In the genomic region with DNA sequence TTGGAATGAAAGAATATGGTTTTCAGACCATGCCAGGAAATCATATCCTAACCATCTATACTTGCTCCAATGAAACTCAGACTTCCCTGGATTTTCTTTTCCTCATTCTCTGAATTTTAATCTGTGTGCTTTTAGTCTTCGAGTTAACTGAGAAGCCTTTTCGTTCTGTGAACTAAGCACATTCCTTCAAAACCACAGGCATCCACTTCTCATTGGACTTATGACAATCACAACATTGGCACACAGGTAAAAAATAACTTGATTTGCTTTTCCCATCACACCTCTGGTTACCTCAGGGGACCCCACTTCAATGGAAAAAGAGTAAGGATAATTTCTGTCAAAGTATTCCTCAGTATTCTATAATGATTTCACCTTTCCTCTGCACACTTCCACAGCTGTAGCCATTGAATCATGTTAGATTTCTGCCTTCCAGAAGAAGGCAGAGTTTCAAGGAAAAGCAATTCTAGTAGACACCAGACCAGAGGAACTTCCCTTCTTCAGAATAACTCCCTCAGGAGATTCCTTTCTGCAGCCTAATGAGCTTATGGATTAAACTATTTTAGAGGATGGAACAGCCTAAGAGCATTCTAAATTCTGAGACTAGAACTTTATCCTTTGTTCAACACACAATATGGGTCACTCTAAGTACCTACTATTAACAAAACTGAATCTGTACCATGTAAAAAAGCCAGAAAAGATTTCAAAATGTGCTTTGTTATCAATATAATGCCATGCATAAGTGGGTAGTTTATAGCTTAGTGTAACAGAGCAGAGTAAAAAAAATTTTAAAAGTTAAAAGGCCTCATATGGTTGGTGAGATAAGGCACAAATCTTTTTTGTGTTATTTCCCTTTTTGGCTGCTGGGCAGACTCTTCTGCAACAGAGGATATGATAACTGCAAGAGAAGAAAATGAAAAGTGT, we compare ENCODE assay signal across 13 cellular contexts. TPM values are rescaled to one million over a fixed set of nuclear protein-coding genes. Genes with fewer than 3 reads are reported as not detected.
A peak's percentile ranks its signal among the peaks of the same experiment; 100 is the strongest.
DNase-seq lines count a peak whose midpoint lies in the region; TF ChIP-seq lines count a peak whose summit lies in the region.
"Had no signal": no experiment of that assay in that cellular context is flagged by ENCODE, and none has a peak within 500 bp of the region (broad histone marks: within the 10 kb centered on the region; RNA-seq: fewer than 3 reads in every experiment).

No MANE protein-coding gene starts in this region.

- no peak overlapping the region for H3K4me3 Mint-ChIP-seq in nephron
- H3K4me3 Mint-ChIP-seq: CD4-positive, CD25-positive, alpha-beta regulatory T cell had no signal

- no peak for TF ChIP-seq EP300 in sigmoid colon (IDR thresholded peaks at IDR 0.05)

- no peaks in the 10 kb centered on the region for H3K9me3 Mint-ChIP-seq in nephron
- H3K9me3 Mint-ChIP-seq: CD4-positive, CD25-positive, alpha-beta regulatory T cell had no signal

- peak; percentile 5 for DNase-seq in DMS79 (lab: John Stamatoyannopoulos, UW)
- peak; percentile 79 for DNase-seq in OCI-M1 (lab: John Stamatoyannopoulos, UW)
- peak; percentile 54 to 66 for DNase-seq in cardiac fibroblast (ENCODE audit: low read depth in 2 of 2)
- no peak for DNase-seq in Peyer's patch
- DNase-seq in SHP77 (lab: John Stamatoyannopoulos, UW): no peak
- DNase-seq in sigmoid colon: no peak
- DNase-seq in NAMALWA (ENCODE audit: low spot score): no peak
- DNase-seq: CD4-positive, CD25-positive, alpha-beta regulatory T cell; cerebellar nuclear complex; NCI-H146; SHP77 treated with DMSO at 0.1 percent for 48 hours had no signal

- H3K27me3 Mint-ChIP-seq in nephron (ENCODE audit: low read depth): no peaks in the 10 kb centered on the region
- H3K27me3 Mint-ChIP-seq: CD4-positive, CD25-positive, alpha-beta regulatory T cell had no signal

- H3K27me3 ChIP-seq in Peyer's patch: no peaks in the 10 kb centered on the region
- no peaks in the 10 kb centered on the region for H3K27me3 ChIP-seq in sigmoid colon

- H3K4me3 ChIP-seq in cardiac fibroblast (replicated peaks in 1 of 2; ENCODE audit: low read depth in 2 of 2, low read length in 2 of 2) (no peak overlapping the region), Peyer's patch (no peak overlapping the region), sigmoid colon (no peak overlapping the region)

- no peaks in the 10 kb centered on the region for H3K4me1 ChIP-seq in Peyer's patch
- H3K4me1 ChIP-seq in sigmoid colon: no peaks in the 10 kb centered on the region

- H3K27ac ChIP-seq in Peyer's patch (no peak overlapping the region), sigmoid colon (no peak overlapping the region)
- H3K27ac ChIP-seq: neutrophil had no signal

- TF ChIP-seq CTCF in cardiac fibroblast (IDR thresholded peaks at IDR 0.05; ENCODE audit: low read depth, low read length): no peak
- no peak for TF ChIP-seq CTCF in nephron (IDR thresholded peaks at IDR 0.05; ENCODE audit: unreplicated experiment in 3 of 3)
- no peak for TF ChIP-seq CTCF in Peyer's patch (IDR thresholded peaks at IDR 0.05)
- TF ChIP-seq CTCF in sigmoid colon (IDR thresholded peaks at IDR 0.05): no peak

- H3K36me3 ChIP-seq in Peyer's patch (peaks cover 0 to 23% (median 0%) of the 10 kb centered on the region in 3 donors), sigmoid colon (peaks cover 0 to 32% (median 10%) of the 10 kb centered on the region in 4 donors)

- peak overlapping the region; percentile 39 to 95 (median 60) for H3K27ac Mint-ChIP-seq in nephron
- H3K27ac Mint-ChIP-seq: CD4-positive, CD25-positive, alpha-beta regulatory T cell had no signal

- TF ChIP-seq POLR2A in Peyer's patch (IDR thresholded peaks at IDR 0.05) (no peak), sigmoid colon (IDR thresholded peaks at IDR 0.05) (no peak)

- WGBS in sigmoid colon, 2 donors: 74 to 75% methylated on average over 2 of the region's 2 CpGs

- intact Hi-C loops in sigmoid colon (cut with DNase I): no loop called here

- H3K36me3 Mint-ChIP-seq in nephron (ENCODE audit: low read depth): peaks cover 16% of the 10 kb centered on the region

- H3K9me3 ChIP-seq in Peyer's patch: no peaks in the 10 kb centered on the region
- no peaks in the 10 kb centered on the region for H3K9me3 ChIP-seq in sigmoid colon
- H3K9me3 ChIP-seq: neutrophil had no signal

- H3K4me1 Mint-ChIP-seq in nephron: no peaks in the 10 kb centered on the region

RNA-seq across cellular contexts. Expression of a gene that starts 15.8 kb away (rescaled TPM):
- total RNA-seq in Peyer's patch: 10 to 100 TPM; 10.9 to 29.7 (median 17.9) TPM
- total RNA-seq in sigmoid colon: 10 to 100 TPM; 17.1 to 27.5 (median 22.6) TPM
- 10 to 100 TPM; 10.2 to 14.3 (median 12.1) TPM for polyA plus RNA-seq in sigmoid colon

RNA-seq across cellular contexts. Expression of a gene that starts 55.9 kb away (rescaled TPM):
- total RNA-seq in Peyer's patch: not detected
- total RNA-seq in sigmoid colon: not detected
- polyA plus RNA-seq in sigmoid colon: not detected
- total RNA-seq: CD4-positive, CD25-positive, alpha-beta regulatory T cell had no signal
- polyA plus RNA-seq: CD4-positive, CD25-positive, alpha-beta regulatory T cell had no signal

Comparison
In these comparisons a context has a peak if more than half of its experiments do, and no peak if none do; other contexts are left out.
1. DNase-seq: peak in DMS79 (single experiment), OCI-M1 (single experiment) and cardiac fibroblast (2 of 2); none in Peyer's patch (0 of 3), SHP77 (0 of 2), sigmoid colon (single experiment) and NAMALWA (single experiment).